Comparison of ENCODE assay signal across 21 cellular contexts in the genomic region with DNA sequence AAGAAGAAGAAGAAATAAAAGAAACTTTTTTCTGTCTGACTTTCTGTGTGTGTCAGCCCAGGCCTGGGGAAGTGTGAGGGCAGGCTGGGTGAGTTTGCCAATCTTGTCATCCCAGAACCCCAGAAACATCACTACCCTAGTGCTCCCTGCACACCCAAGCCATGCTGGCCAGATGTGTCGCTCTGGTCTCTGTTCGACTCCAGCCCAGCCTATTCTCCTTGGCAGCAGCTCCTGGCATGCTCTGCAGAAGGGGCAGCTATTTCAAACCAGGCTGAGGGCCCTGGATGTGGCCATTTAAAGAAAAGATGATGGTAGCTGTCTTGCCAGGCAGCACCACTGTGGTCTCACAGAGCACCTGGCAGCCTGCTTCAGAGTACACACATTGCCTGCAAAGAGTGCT.
"Had no signal": no experiment of that assay in that cellular context is flagged by ENCODE, and none has a peak within 500 bp of the region (broad histone marks: within the 10 kb centered on the region; RNA-seq: fewer than 3 reads in every experiment).

No MANE protein-coding gene starts in this region.

- ATAC-seq: gastroesophageal sphincter; naive thymus-derived CD8-positive, alpha-beta T cell; stimulated activated naive B cell treated with anti-CD40 and anti-IgM and Interleukin-4, amounts not matched to agents 10 μg/mL and 1 μg/mL and 100 μg/mL, for 72 hours; stimulated activated naive CD8-positive, alpha-beta T cell treated with anti-CD3 and anti-CD28 coated beads, Interleukin-15, amount 100 ng/mL, for 72 hours had no signal

- H3K4me1 Mint-ChIP-seq: memory B cell; stimulated activated naive B cell treated with anti-CD40 and anti-IgM and Interleukin-4, amounts not matched to agents 10 μg/mL and 1 μg/mL and 100 μg/mL, for 72 hours had no signal

- H3K27ac ChIP-seq: colonic mucosa, esophagus squamous epithelium, gastroesophageal sphincter, lower lobe of right lung, pancreas, prostate gland, thoracic aorta, transverse colon, uterus had no signal

- H3K36me3 ChIP-seq: colonic mucosa, esophagus squamous epithelium, gastroesophageal sphincter, lower lobe of right lung, pancreas, prostate gland, thoracic aorta, transverse colon, uterus had no signal

- H3K36me3 Mint-ChIP-seq: memory B cell; naive thymus-derived CD8-positive, alpha-beta T cell; stimulated activated naive B cell treated with anti-CD40 and anti-IgM and Interleukin-4, amounts not matched to agents 10 μg/mL and 1 μg/mL and 100 μg/mL, for 72 hours had no signal

- H3K9me3 Mint-ChIP-seq: memory B cell; naive thymus-derived CD8-positive, alpha-beta T cell; neural crest cell; stimulated activated naive CD8-positive, alpha-beta T cell treated with anti-CD3 and anti-CD28 coated beads, Interleukin-15, amount 100 ng/mL, for 72 hours had no signal

- H3K4me1 ChIP-seq: colonic mucosa, lower lobe of right lung, pancreas, prostate gland, uterus had no signal

- H3K4me3 ChIP-seq: colonic mucosa, esophagus squamous epithelium, gastroesophageal sphincter, lower lobe of right lung, pancreas, prostate gland, thoracic aorta, transverse colon, uterus had no signal

- H3K27ac Mint-ChIP-seq: memory B cell; stimulated activated naive B cell treated with anti-CD40 and anti-IgM and Interleukin-4, amounts not matched to agents 10 μg/mL and 1 μg/mL and 100 μg/mL, for 72 hours; stimulated activated naive CD8-positive, alpha-beta T cell treated with anti-CD3 and anti-CD28 coated beads, Interleukin-15, amount 100 ng/mL, for 72 hours had no signal

- H3K27me3 Mint-ChIP-seq: stimulated activated naive CD8-positive, alpha-beta T cell treated with anti-CD3 and anti-CD28 coated beads, Interleukin-15, amount 100 ng/mL, for 72 hours had no signal

- H3K4me3 Mint-ChIP-seq: memory B cell; naive thymus-derived CD8-positive, alpha-beta T cell; stimulated activated naive B cell treated with anti-CD40 and anti-IgM and Interleukin-4, amounts not matched to agents 10 μg/mL and 1 μg/mL and 100 μg/mL, for 72 hours; stimulated activated naive CD8-positive, alpha-beta T cell treated with anti-CD3 and anti-CD28 coated beads, Interleukin-15, amount 100 ng/mL, for 72 hours had no signal

- DNase-seq: colonic mucosa; dermis blood vessel endothelial cell; esophagus squamous epithelium; foreskin fibroblast; glutamatergic neuron; lower lobe of right lung; naive thymus-derived CD8-positive, alpha-beta T cell; occipital lobe; small intestine; stimulated activated CD4-positive, alpha-beta T cell treated with anti-CD3 and anti-CD28 coated beads, Interleukin-1b, Interleukin-23, amount 100 ng/mL, for 48 hours; stimulated activated CD4-positive, alpha-beta T cell treated with anti-CD3 and anti-CD28 coated beads, Interleukin-4, amount 100 ng/mL, for 4 hours; stimulated activated naive B cell treated with anti-CD40 and anti-IgM and Interleukin-4, amounts not matched to agents 10 μg/mL and 1 μg/mL and 100 μg/mL, for 72 hours; stimulated activated naive CD8-positive, alpha-beta T cell treated with anti-CD3 and anti-CD28 coated beads, Interleukin-15, amount 100 ng/mL, for 72 hours; transverse colon had no signal

- H3K9me3 ChIP-seq: colonic mucosa, esophagus squamous epithelium, gastroesophageal sphincter, lower lobe of right lung, pancreas, prostate gland, thoracic aorta, transverse colon, uterus had no signal

- H3K27me3 ChIP-seq: colonic mucosa, esophagus squamous epithelium, gastroesophageal sphincter, pancreas, transverse colon, uterus had no signal
